ENCODE assay signal across 1 cellular context in genomic region chr19:49408816-49409440, GRCh38.
TF ChIP-seq lines count a peak whose summit lies in the region.

No MANE protein-coding gene starts in this region.

TF ChIP-seq in K562, 482 proteins besides CTCF, POLR2A, EP300 and RAD21 (continued from another document):
- TF ChIP-seq ZNF175 (CRISPR knock-in tag; IDR thresholded peaks at IDR 0.05; ENCODE audit: low read depth) = no peak
- 0 out of 6 replicates have a peak, but pooled peaks of 1 of the 3 experiments have one; percentile 31 for TF ChIP-seq ZBTB11 (CRISPR knock-in tag; IDR thresholded peaks at IDR 0.05)
- no peak for TF ChIP-seq TAF15 (IDR thresholded peaks at IDR 0.05; ENCODE audit: low read depth, low read length)
- no peak for TF ChIP-seq PRMT5 (CRISPR knock-in tag; IDR thresholded peaks at IDR 0.05)
- TF ChIP-seq, protein P1, sequence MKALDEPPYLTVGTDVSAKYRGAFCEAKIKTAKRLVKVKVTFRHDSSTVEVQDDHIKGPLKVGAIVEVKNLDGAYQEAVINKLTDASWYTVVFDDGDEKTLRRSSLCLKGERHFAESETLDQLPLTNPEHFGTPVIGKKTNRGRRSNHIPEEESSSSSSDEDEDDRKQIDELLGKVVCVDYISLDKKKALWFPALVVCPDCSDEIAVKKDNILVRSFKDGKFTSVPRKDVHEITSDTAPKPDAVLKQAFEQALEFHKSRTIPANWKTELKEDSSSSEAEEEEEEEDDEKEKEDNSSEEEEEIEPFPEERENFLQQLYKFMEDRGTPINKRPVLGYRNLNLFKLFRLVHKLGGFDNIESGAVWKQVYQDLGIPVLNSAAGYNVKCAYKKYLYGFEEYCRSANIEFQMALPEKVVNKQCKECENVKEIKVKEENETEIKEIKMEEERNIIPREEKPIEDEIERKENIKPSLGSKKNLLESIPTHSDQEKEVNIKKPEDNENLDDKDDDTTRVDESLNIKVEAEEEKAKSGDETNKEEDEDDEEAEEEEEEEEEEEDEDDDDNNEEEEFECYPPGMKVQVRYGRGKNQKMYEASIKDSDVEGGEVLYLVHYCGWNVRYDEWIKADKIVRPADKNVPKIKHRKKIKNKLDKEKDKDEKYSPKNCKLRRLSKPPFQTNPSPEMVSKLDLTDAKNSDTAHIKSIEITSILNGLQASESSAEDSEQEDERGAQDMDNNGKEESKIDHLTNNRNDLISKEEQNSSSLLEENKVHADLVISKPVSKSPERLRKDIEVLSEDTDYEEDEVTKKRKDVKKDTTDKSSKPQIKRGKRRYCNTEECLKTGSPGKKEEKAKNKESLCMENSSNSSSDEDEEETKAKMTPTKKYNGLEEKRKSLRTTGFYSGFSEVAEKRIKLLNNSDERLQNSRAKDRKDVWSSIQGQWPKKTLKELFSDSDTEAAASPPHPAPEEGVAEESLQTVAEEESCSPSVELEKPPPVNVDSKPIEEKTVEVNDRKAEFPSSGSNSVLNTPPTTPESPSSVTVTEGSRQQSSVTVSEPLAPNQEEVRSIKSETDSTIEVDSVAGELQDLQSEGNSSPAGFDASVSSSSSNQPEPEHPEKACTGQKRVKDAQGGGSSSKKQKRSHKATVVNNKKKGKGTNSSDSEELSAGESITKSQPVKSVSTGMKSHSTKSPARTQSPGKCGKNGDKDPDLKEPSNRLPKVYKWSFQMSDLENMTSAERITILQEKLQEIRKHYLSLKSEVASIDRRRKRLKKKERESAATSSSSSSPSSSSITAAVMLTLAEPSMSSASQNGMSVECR (CRISPR knock-in tag; IDR thresholded peaks at IDR 0.05) = no peak
- TF ChIP-seq, protein P2, sequence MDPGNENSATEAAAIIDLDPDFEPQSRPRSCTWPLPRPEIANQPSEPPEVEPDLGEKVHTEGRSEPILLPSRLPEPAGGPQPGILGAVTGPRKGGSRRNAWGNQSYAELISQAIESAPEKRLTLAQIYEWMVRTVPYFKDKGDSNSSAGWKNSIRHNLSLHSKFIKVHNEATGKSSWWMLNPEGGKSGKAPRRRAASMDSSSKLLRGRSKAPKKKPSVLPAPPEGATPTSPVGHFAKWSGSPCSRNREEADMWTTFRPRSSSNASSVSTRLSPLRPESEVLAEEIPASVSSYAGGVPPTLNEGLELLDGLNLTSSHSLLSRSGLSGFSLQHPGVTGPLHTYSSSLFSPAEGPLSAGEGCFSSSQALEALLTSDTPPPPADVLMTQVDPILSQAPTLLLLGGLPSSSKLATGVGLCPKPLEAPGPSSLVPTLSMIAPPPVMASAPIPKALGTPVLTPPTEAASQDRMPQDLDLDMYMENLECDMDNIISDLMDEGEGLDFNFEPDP (CRISPR knock-in tag; IDR thresholded peaks at IDR 0.05) = no peak
- no peak for TF ChIP-seq TFE3 (CRISPR knock-in tag; IDR thresholded peaks at IDR 0.05)
- no peak for TF ChIP-seq SNIP1 (IDR thresholded peaks at IDR 0.05; ENCODE audit: low read depth)
- TF ChIP-seq MBD2 (IDR thresholded peaks at IDR 0.05; ENCODE audit: borderline replicate concordance, low read depth) = no peak; the same call in 1 of the 2 replicates
- peak; percentile 13; the same call in 1 of the 2 replicates for TF ChIP-seq CXXC5 (CRISPR knock-in tag; IDR thresholded peaks at IDR 0.05)
- TF ChIP-seq RBFOX2 (IDR thresholded peaks at IDR 0.05; ENCODE audit: low read depth, low read length) = 0 out of 2 replicates have a peak, but pooled peaks have one; percentile 35
- TF ChIP-seq HOXB6 (CRISPR knock-in tag; IDR thresholded peaks at IDR 0.05; ENCODE audit: borderline replicate concordance) = no peak
- TF ChIP-seq JUND (IDR thresholded peaks at IDR 0.05; ENCODE audit: borderline replicate concordance, low read depth, low read length) = peak; percentile 27; the same call in 1 of the 2 replicates
- TF ChIP-seq JUND (tag; IDR thresholded peaks at IDR 0.05; ENCODE audit: borderline replicate concordance, low read depth, low read length) = peak; percentile 25; the same call in 1 of the 3 replicates
- no peak for TF ChIP-seq ATF2 (CRISPR knock-in tag; IDR thresholded peaks at IDR 0.05)
